10 cellular contexts compared by ENCODE assay signal in the genomic region with DNA sequence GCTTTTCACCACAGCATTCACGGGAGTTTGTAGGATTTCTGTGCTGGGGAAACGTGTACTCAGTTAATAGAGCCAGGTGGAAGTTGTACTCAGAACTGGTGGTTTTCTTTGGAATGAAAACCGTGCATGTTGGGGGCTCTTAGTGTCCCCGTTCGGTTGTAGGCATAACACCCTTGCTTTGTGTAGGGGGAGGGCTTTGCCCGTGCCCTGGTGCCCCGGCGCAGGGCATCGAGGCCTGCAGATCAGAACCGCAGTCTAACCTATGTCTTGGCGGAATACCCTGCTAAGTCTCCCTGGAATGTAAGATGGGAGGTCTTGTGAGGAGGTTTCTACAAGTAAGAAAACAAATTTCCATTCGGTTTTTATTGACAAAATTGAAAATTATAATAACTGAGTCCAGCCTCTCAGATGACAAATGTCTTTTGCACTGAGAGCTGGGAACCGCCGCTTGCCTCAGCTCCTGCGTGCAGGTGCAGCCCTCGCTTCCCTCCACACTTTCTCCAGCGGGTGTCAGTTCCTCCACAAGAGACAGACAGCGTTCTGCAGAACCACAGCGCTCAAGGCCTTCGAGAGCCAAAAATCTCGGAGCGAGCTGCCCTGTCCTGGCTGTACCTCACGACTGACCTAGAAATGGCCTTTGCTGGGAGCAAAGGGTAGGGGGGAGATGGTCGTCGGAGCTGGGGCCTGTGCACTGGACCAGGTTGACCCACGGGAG. TPM values are rescaled to one million over a fixed set of nuclear protein-coding genes. Genes with fewer than 3 reads are reported as not detected.
DNase-seq lines count a peak whose midpoint lies in the region; ATAC-seq and TF ChIP-seq lines count a peak whose summit lies in the region.
"Not testable (repeated sequence)": the region's sequence is repeated elsewhere in the genome, so short reads cannot be mapped to it uniquely, and the experiment has no call there.
"Had no signal": no experiment of that assay in that cellular context is flagged by ENCODE, and none has a peak within 500 bp of the region (broad histone marks: within the 10 kb centered on the region; RNA-seq: fewer than 3 reads in every experiment).

No MANE protein-coding gene starts in this region.

- not testable (repeated sequence) for H2BK12ac ChIP-seq in H9 (ENCODE audit: insufficient read length, low read depth, low read length)

- not testable (repeated sequence) for H3K4me2 ChIP-seq in H9 (ENCODE audit: insufficient read depth, insufficient read length, low read length)
- peak overlapping the region; percentile 61 for H3K4me2 ChIP-seq in PC-3 (ENCODE audit: low read length)

- H3K4ac ChIP-seq in H9 (ENCODE audit: low read depth, low read length), result not testable (repeated sequence)

- not testable (repeated sequence) for H4K8ac ChIP-seq in H9 (replicated peaks; ENCODE audit: insufficient read length, low read depth, low read length)

- not testable (repeated sequence) for H3K4me1 Mint-ChIP-seq in H9; activated T-helper 17 cell treated with anti-CD3 and anti-CD28 coated beads, Interleukin-2, amount 50 U/mL, for 72 hours; nephron
- H3K4me1 Mint-ChIP-seq in stimulated activated effector memory CD8-positive, alpha-beta T cell treated with anti-CD3 and anti-CD28 coated beads, Interleukin-12 subunit alpha, Interleukin-12 subunit beta, amount 100 ng/mL, for 72 hours, result peaks cover 18% of the 10 kb centered on the region

- not testable (repeated sequence) for H3K9me2 ChIP-seq in PC-3 (replicated peaks; ENCODE audit: low read length)

- H3K36me3 Mint-ChIP-seq in H9 (ENCODE audit: insufficient read depth in 1 of 3, low read depth in 3 of 3); nephron (ENCODE audit: low read depth): not testable (repeated sequence)
- peaks cover 18% of the 10 kb centered on the region for H3K36me3 Mint-ChIP-seq in activated T-helper 17 cell treated with anti-CD3 and anti-CD28 coated beads, Interleukin-2, amount 50 U/mL, for 72 hours (ENCODE audit: low read depth)
- H3K36me3 Mint-ChIP-seq in stimulated activated effector memory CD8-positive, alpha-beta T cell treated with anti-CD3 and anti-CD28 coated beads, Interleukin-12 subunit alpha, Interleukin-12 subunit beta, amount 100 ng/mL, for 72 hours, result peaks cover 18% of the 10 kb centered on the region

- not testable (repeated sequence) for BruUV-seq in PC-3 (replicated peaks; lab: Mats Ljungman, UMichigan)

- not testable (repeated sequence) for H3K14ac ChIP-seq in H9 (ENCODE audit: insufficient read depth, low read length)

- H3K36me3 ChIP-seq in PC-3 (ENCODE audit: low read depth, low read length); left ventricle myocardium inferior: not testable (repeated sequence)

- not testable (repeated sequence) for DNase-seq in H9; PC-3; coronary artery (ENCODE audit: low spot score); left ventricle myocardium inferior; stimulated activated effector memory CD8-positive, alpha-beta T cell treated with anti-CD3 and anti-CD28 coated beads, Interleukin-12 subunit alpha, Interleukin-12 subunit beta, amount 100 ng/mL, for 72 hours (ENCODE audit: low spot score in 2 of 2)

- not testable (repeated sequence) for H2BK5ac ChIP-seq in H9 (ENCODE audit: insufficient read length, low read length)

- H4K20me1 ChIP-seq in H9 (ENCODE audit: control insufficient read depth, insufficient read depth, insufficient read length); PC-3 (ENCODE audit: low read length): not testable (repeated sequence)

- H3K79me2 ChIP-seq in H9 (ENCODE audit: insufficient read depth, low read length); PC-3 (ENCODE audit: low read length): not testable (repeated sequence)

- TF ChIP-seq CTCF in C4-2B (conservative IDR thresholded peaks at IDR 0.05); H9 (conservative IDR thresholded peaks at IDR 0.05); PC-3 (conservative IDR thresholded peaks at IDR 0.05; ENCODE audit: low read depth, low read length); coronary artery (IDR thresholded peaks at IDR 0.05); left ventricle myocardium inferior (IDR thresholded peaks at IDR 0.05; ENCODE audit: borderline replicate concordance); nephron (IDR thresholded peaks at IDR 0.05; ENCODE audit: unreplicated experiment in 3 of 3): not testable (repeated sequence)

- not testable (repeated sequence) for H2BK15ac ChIP-seq in H9 (ENCODE audit: low read depth, low read length)

- not testable (repeated sequence) for H3K9me3 Mint-ChIP-seq in H9; activated T-helper 17 cell treated with anti-CD3 and anti-CD28 coated beads, Interleukin-2, amount 50 U/mL, for 72 hours; nephron; stimulated activated effector memory CD8-positive, alpha-beta T cell treated with anti-CD3 and anti-CD28 coated beads, Interleukin-12 subunit alpha, Interleukin-12 subunit beta, amount 100 ng/mL, for 72 hours

- H2AK5ac ChIP-seq in H9 (ENCODE audit: insufficient read length, low read length), result not testable (repeated sequence)

- peak overlapping the region; percentile 69 for H3K27ac ChIP-seq in C4-2B
- not testable (repeated sequence) for H3K27ac ChIP-seq in H9 (ENCODE audit: insufficient read length, low read depth, low read length); coronary artery
- H3K27ac ChIP-seq in PC-3 (ENCODE audit: low read length), result peak overlapping the region; percentile 20
- peak overlapping the region; percentile 83 for H3K27ac ChIP-seq in left ventricle myocardium inferior (replicated peaks)

- CTCF ChIA-PET in PC-3 (lab: Charles Lee), result not testable (repeated sequence)

- H3F3A ChIP-seq in PC-3 (ENCODE audit: low read length, unreplicated experiment), result not testable (repeated sequence)

- POLR2A ChIA-PET in PC-3 (lab: Charles Lee; ENCODE audit: unreplicated experiment), result not testable (repeated sequence)

- H3K9ac ChIP-seq in H9 (ENCODE audit: extremely low read depth, insufficient read length, low read length), result peak overlapping the region; percentile 26
- H3K9ac ChIP-seq in PC-3 (ENCODE audit: low read length), result not testable (repeated sequence)

- no CpG with 5 or more reads among the region's 26 CpGs for WGBS in H9 (ENCODE audit: extremely low coverage, insufficient read length, low lambda C conversion rate)

- intact Hi-C loops in PC-3 (cut with micrococcal nuclease); left ventricle myocardium inferior (cut with micrococcal nuclease): not testable (repeated sequence)

- not testable (repeated sequence) for H3K18ac ChIP-seq in H9 (ENCODE audit: insufficient read length, low read depth, low read length)

- H3K4me1 ChIP-seq in H9 (ENCODE audit: insufficient read depth, low read length); PC-3 (ENCODE audit: insufficient read depth, low read length); left ventricle myocardium inferior: not testable (repeated sequence)

- not testable (repeated sequence) for H3K23me2 ChIP-seq in H9 (ENCODE audit: insufficient read length, low read depth, low read length, poor library complexity, severe bottlenecking)

- H3K4me3 ChIP-seq in PC-3 (ENCODE audit: low read length) (peak overlapping the region; percentile 54), coronary artery (peak overlapping the region; percentile 72), left ventricle myocardium inferior (peak overlapping the region; percentile 67)

- not testable (repeated sequence) for H2AFZ ChIP-seq in H9 (ENCODE audit: low read length); PC-3 (ENCODE audit: low read length)

- H3K56ac ChIP-seq in H9 (ENCODE audit: insufficient read length, low read depth, low read length), result not testable (repeated sequence)

- H3K27me3 Mint-ChIP-seq in H9 (ENCODE audit: low read depth); activated T-helper 17 cell treated with anti-CD3 and anti-CD28 coated beads, Interleukin-2, amount 50 U/mL, for 72 hours; nephron (ENCODE audit: low read depth): not testable (repeated sequence)

- H3K9me3 ChIP-seq in H9 (ENCODE audit: control insufficient read depth, low read depth, low read length); PC-3 (ENCODE audit: low read length); left ventricle myocardium inferior (replicated peaks): not testable (repeated sequence)

- not testable (repeated sequence) for H4K5ac ChIP-seq in H9 (ENCODE audit: insufficient read length, low read depth, low read length)

- not testable (repeated sequence) for H2BK120ac ChIP-seq in H9 (ENCODE audit: low read depth, low read length, poor library complexity, severe bottlenecking)

- not testable (repeated sequence) for H4K91ac ChIP-seq in H9 (ENCODE audit: insufficient read length, low read depth, low read length)

- H3K27ac Mint-ChIP-seq in H9 (peak overlapping the region in 2 of 3 experiments; percentile 99 to 100; a peak in 4 of 7 replicates), nephron (peak overlapping the region; percentile 98 to 100 (median 99))
- peak overlapping the region; percentile 96 for H3K27ac Mint-ChIP-seq in activated T-helper 17 cell treated with anti-CD3 and anti-CD28 coated beads, Interleukin-2, amount 50 U/mL, for 72 hours
- peak overlapping the region; percentile 100 for H3K27ac Mint-ChIP-seq in stimulated activated effector memory CD8-positive, alpha-beta T cell treated with anti-CD3 and anti-CD28 coated beads, Interleukin-12 subunit alpha, Interleukin-12 subunit beta, amount 100 ng/mL, for 72 hours

- H3K4me3 Mint-ChIP-seq in H9 (peak overlapping the region; percentile 82 to 95), nephron (peak overlapping the region; percentile 94 to 97 (median 96))
- H3K4me3 Mint-ChIP-seq in activated T-helper 17 cell treated with anti-CD3 and anti-CD28 coated beads, Interleukin-2, amount 50 U/mL, for 72 hours, result peak overlapping the region; percentile 97
- peak overlapping the region; percentile 89 for H3K4me3 Mint-ChIP-seq in stimulated activated effector memory CD8-positive, alpha-beta T cell treated with anti-CD3 and anti-CD28 coated beads, Interleukin-12 subunit alpha, Interleukin-12 subunit beta, amount 100 ng/mL, for 72 hours

- not testable (repeated sequence) for H3K23ac ChIP-seq in H9 (ENCODE audit: insufficient read length, low read depth, low read length)

- not testable (repeated sequence) for H3K27me3 ChIP-seq in H9 (ENCODE audit: insufficient read depth, low read length); PC-3 (ENCODE audit: low read length); left ventricle myocardium inferior (ENCODE audit: low read depth)

- not testable (repeated sequence) for ATAC-seq in PC-3
- peak; percentile 9 for ATAC-seq in activated T-helper 17 cell treated with anti-CD3 and anti-CD28 coated beads, Interleukin-2, amount 50 U/mL, for 72 hours (replicated peaks)
- ATAC-seq in stimulated activated effector memory CD8-positive, alpha-beta T cell treated with anti-CD3 and anti-CD28 coated beads, Interleukin-12 subunit alpha, Interleukin-12 subunit beta, amount 100 ng/mL, for 72 hours, result peak; percentile 42

- not testable (repeated sequence) for H3K79me1 ChIP-seq in H9 (ENCODE audit: insufficient read depth, low read depth, low read length, poor library complexity, severe bottlenecking)

- H3T11ph ChIP-seq in H9 (ENCODE audit: low read length), result not testable (repeated sequence)

- H2BK20ac ChIP-seq in H9 (ENCODE audit: low read depth, low read length, poor library complexity, severe bottlenecking), result not testable (repeated sequence)

RNA-seq across cellular contexts. Expression of a gene that starts 40.1 kb away (rescaled TPM):
- total RNA-seq in H9 (2021) (not detected in 2 replicates), PC-3 (2014; rRNA removed) (not detected in 2 replicates), left ventricle myocardium inferior (not detected)
- total RNA-seq in activated T-helper 17 cell treated with anti-CD3 and anti-CD28 coated beads, Interleukin-2, amount 50 U/mL, for 72 hours, result not detected
- total RNA-seq: HT-29, Right ventricle myocardium superior had no signal

RNA-seq across cellular contexts. Expression of a gene that starts 47.9 kb away (rescaled TPM):
- total RNA-seq in H9 (2021) (7.8 and 9.3 TPM in 2 replicates), PC-3 (2014; rRNA removed) (40.5 and 43.9 TPM in 2 replicates), left ventricle myocardium inferior (7.6 TPM)
- 10 to 100 TPM; 46.6 to 55.9 TPM for total RNA-seq in activated T-helper 17 cell treated with anti-CD3 and anti-CD28 coated beads, Interleukin-2, amount 50 U/mL, for 72 hours
